Comparison of ENCODE assay signal across 8 cellular contexts in the genomic region with DNA sequence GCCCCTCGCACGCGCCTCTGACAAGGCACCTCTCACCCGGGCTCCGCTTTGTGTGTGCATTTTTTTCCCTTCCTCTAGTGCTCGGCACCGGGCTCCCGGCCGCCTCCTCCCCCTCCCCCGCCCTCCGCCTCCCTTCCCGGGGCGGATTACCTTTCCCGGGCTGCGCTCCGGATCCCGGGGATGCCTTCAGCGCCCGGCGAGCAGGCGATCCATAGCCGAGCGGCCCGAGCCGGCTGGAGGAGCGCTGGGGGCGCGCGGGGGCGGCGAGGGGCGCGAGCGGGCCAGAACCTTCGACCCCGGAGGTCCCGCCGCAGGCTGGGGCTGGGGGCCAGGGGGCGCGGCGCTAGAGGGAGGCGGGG. TPM values are rescaled to one million over a fixed set of nuclear protein-coding genes. Genes with fewer than 3 reads are reported as not detected.
A peak's percentile ranks its signal among the peaks of the same experiment; 100 is the strongest.
DNase-seq lines count a peak whose midpoint lies in the region; ATAC-seq and TF ChIP-seq lines count a peak whose summit lies in the region.

No MANE protein-coding gene starts in this region.

- peaks cover 2% of the 10 kb centered on the region for H3K4me1 Mint-ChIP-seq in activated naive CD4-positive, alpha-beta T cell treated with anti-CD3 and anti-CD28 coated beads for 36 hours (ENCODE audit: low read depth)
- peaks cover 15% of the 10 kb centered on the region for H3K4me1 Mint-ChIP-seq in stimulated activated effector memory CD8-positive, alpha-beta T cell treated with anti-CD3 and anti-CD28 coated beads, Interleukin-12 subunit alpha, Interleukin-12 subunit beta, amount 100 ng/mL, for 72 hours

- H3K36me3 Mint-ChIP-seq in activated naive CD4-positive, alpha-beta T cell treated with anti-CD3 and anti-CD28 coated beads for 36 hours (ENCODE audit: low read depth), result no peaks in the 10 kb centered on the region
- no peaks in the 10 kb centered on the region for H3K36me3 Mint-ChIP-seq in stimulated activated effector memory CD8-positive, alpha-beta T cell treated with anti-CD3 and anti-CD28 coated beads, Interleukin-12 subunit alpha, Interleukin-12 subunit beta, amount 100 ng/mL, for 72 hours

- intact Hi-C loops in activated naive CD4-positive, alpha-beta T cell treated with anti-CD3 and anti-CD28 coated beads for 36 hours (cut with micrococcal nuclease), result no loop called here

- CTCF ChIA-PET in activated naive CD4-positive, alpha-beta T cell treated with anti-CD3 and anti-CD28 coated beads for 36 hours (lab: Charles Lee), result no interaction called here

- H3K27ac Mint-ChIP-seq in activated naive CD4-positive, alpha-beta T cell treated with anti-CD3 and anti-CD28 coated beads for 36 hours, result no peak overlapping the region
- no peak overlapping the region for H3K27ac Mint-ChIP-seq in stimulated activated effector memory CD8-positive, alpha-beta T cell treated with anti-CD3 and anti-CD28 coated beads, Interleukin-12 subunit alpha, Interleukin-12 subunit beta, amount 100 ng/mL, for 72 hours

- H3K4me3 Mint-ChIP-seq in activated naive CD4-positive, alpha-beta T cell treated with anti-CD3 and anti-CD28 coated beads for 36 hours, result peak overlapping the region; percentile 56
- H3K4me3 Mint-ChIP-seq in stimulated activated effector memory CD8-positive, alpha-beta T cell treated with anti-CD3 and anti-CD28 coated beads, Interleukin-12 subunit alpha, Interleukin-12 subunit beta, amount 100 ng/mL, for 72 hours, result peak overlapping the region; percentile 66

- ATAC-seq in HG03097 (IDR thresholded peaks at IDR 0.05; ENCODE audit: low FRiP score, unreplicated experiment), result peak; percentile 25
- ATAC-seq in stimulated activated effector memory CD8-positive, alpha-beta T cell treated with anti-CD3 and anti-CD28 coated beads, Interleukin-12 subunit alpha, Interleukin-12 subunit beta, amount 100 ng/mL, for 72 hours, result peak; percentile 25
- ATAC-seq in HG03196 (IDR thresholded peaks at IDR 0.05; ENCODE audit: unreplicated experiment), result no peak

- H3K27me3 Mint-ChIP-seq in activated naive CD4-positive, alpha-beta T cell treated with anti-CD3 and anti-CD28 coated beads for 36 hours (ENCODE audit: low read depth), result peaks cover 48% of the 10 kb centered on the region

- no peak for TF ChIP-seq CTCF in kidney epithelial cell (IDR thresholded peaks at IDR 0.05; ENCODE audit: insufficient read depth, low read length, poor library complexity, severe bottlenecking)

- peaks cover 31% of the 10 kb centered on the region for H3K27me3 ChIP-seq in kidney epithelial cell (ENCODE audit: control insufficient read depth, insufficient read depth, low read length)

- peak; percentile 4 for DNase-seq in activated naive CD4-positive, alpha-beta T cell treated with anti-CD3 and anti-CD28 coated beads for 36 hours
- DNase-seq in activated naive CD4-positive, alpha-beta T cell (lab: John Stamatoyannopoulos, UW), result no peak
- peak; percentile 61 for DNase-seq in astrocyte of the hippocampus (ENCODE audit: low read depth, low spot score)
- no peak for DNase-seq in kidney epithelial cell (ENCODE audit: low read depth)
- DNase-seq in stimulated activated effector memory CD8-positive, alpha-beta T cell treated with anti-CD3 and anti-CD28 coated beads, Interleukin-12 subunit alpha, Interleukin-12 subunit beta, amount 100 ng/mL, for 72 hours (ENCODE audit: low spot score in 2 of 2), result no peak
- DNase-seq in T-helper 9 cell, result no peak

- H3K4me3 ChIP-seq in kidney epithelial cell (ENCODE audit: low read depth, low read length), result peak overlapping the region; percentile 53

- H3K36me3 ChIP-seq in kidney epithelial cell (ENCODE audit: control insufficient read depth, insufficient read depth, low read length), result no peaks in the 10 kb centered on the region

- H3K9me3 Mint-ChIP-seq in activated naive CD4-positive, alpha-beta T cell treated with anti-CD3 and anti-CD28 coated beads for 36 hours, result no peaks in the 10 kb centered on the region
- no peaks in the 10 kb centered on the region for H3K9me3 Mint-ChIP-seq in stimulated activated effector memory CD8-positive, alpha-beta T cell treated with anti-CD3 and anti-CD28 coated beads, Interleukin-12 subunit alpha, Interleukin-12 subunit beta, amount 100 ng/mL, for 72 hours

RNA-seq across cellular contexts. Expression of gene MPPED2, which starts 0.3 kb away (rescaled TPM):
- total RNA-seq in activated naive CD4-positive, alpha-beta T cell treated with anti-CD3 and anti-CD28 coated beads for 36 hours, result not detected
- 0.42 and 1.8 TPM in 2 replicates for total RNA-seq in kidney epithelial cell

Comparison
In these comparisons a context has a peak if more than half of its experiments do, and no peak if none do; other contexts are left out.
1. DNase-seq: peak in activated naive CD4-positive, alpha-beta T cell treated with anti-CD3 and anti-CD28 coated beads for 36 hours (single experiment) and astrocyte of the hippocampus (single experiment); none in activated naive CD4-positive, alpha-beta T cell (0 of 4), kidney epithelial cell (single experiment), stimulated activated effector memory CD8-positive, alpha-beta T cell treated with anti-CD3 and anti-CD28 coated beads, Interleukin-12 subunit alpha, Interleukin-12 subunit beta, amount 100 ng/mL, for 72 hours (0 of 2) and T-helper 9 cell (single experiment).